Comparison of ENCODE assay signal across 1 cellular context in genomic region chr1:25238046-25238445, GRCh38.
TF ChIP-seq lines count a peak whose summit lies in the region.

No MANE protein-coding gene starts in this region.

TF ChIP-seq in SK-N-SH, 30 proteins besides CTCF, POLR2A, EP300 and RAD21:
- TF ChIP-seq TAF1 (IDR thresholded peaks at IDR 0.05; ENCODE audit: borderline replicate concordance, low read depth, low read length) (no peak), RCOR1 (IDR thresholded peaks at IDR 0.05; ENCODE audit: low read length) (no peak), PBX3 (IDR thresholded peaks at IDR 0.05) (no peak), TCF12 (IDR thresholded peaks at IDR 0.05) (no peak), MEF2A (IDR thresholded peaks at IDR 0.05; ENCODE audit: borderline replicate concordance, low read depth) (no peak), FOSL2 (IDR thresholded peaks at IDR 0.05; ENCODE audit: borderline replicate concordance, low read depth) (no peak), CHD2 (IDR thresholded peaks at IDR 0.05; ENCODE audit: low read length, partially characterized antibody) (no peak), GABPA (IDR thresholded peaks at IDR 0.05; ENCODE audit: low read depth) (no peak), FOXM1 (IDR thresholded peaks at IDR 0.05; ENCODE audit: low read depth) (no peak), FOXJ3 (CRISPR knock-in tag; IDR thresholded peaks at IDR 0.05) (no peak), RXRA (IDR thresholded peaks at IDR 0.05; ENCODE audit: borderline replicate concordance, low read depth) (no peak), EZH2phosphoT487 (IDR thresholded peaks at IDR 0.05; ENCODE audit: borderline replicate concordance, low read depth) (no peak), ZBTB33 (IDR thresholded peaks at IDR 0.05; ENCODE audit: borderline replicate concordance, low read depth) (no peak), NRF1 (IDR thresholded peaks at IDR 0.05; ENCODE audit: low read depth, low read length) (no peak), GATA2 (CRISPR knock-in tag; IDR thresholded peaks at IDR 0.05) (no peak)
- TF ChIP-seq, protein P1, sequence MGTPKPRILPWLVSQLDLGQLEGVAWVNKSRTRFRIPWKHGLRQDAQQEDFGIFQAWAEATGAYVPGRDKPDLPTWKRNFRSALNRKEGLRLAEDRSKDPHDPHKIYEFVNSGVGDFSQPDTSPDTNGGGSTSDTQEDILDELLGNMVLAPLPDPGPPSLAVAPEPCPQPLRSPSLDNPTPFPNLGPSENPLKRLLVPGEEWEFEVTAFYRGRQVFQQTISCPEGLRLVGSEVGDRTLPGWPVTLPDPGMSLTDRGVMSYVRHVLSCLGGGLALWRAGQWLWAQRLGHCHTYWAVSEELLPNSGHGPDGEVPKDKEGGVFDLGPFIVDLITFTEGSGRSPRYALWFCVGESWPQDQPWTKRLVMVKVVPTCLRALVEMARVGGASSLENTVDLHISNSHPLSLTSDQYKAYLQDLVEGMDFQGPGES (IDR thresholded peaks at IDR 0.05; ENCODE audit: low read depth, low read length): no peak
TF ChIP-seq in SK-N-SH: peak in this region for 0.
